ENCODE assay signal across 1 cellular context in the genomic region with DNA sequence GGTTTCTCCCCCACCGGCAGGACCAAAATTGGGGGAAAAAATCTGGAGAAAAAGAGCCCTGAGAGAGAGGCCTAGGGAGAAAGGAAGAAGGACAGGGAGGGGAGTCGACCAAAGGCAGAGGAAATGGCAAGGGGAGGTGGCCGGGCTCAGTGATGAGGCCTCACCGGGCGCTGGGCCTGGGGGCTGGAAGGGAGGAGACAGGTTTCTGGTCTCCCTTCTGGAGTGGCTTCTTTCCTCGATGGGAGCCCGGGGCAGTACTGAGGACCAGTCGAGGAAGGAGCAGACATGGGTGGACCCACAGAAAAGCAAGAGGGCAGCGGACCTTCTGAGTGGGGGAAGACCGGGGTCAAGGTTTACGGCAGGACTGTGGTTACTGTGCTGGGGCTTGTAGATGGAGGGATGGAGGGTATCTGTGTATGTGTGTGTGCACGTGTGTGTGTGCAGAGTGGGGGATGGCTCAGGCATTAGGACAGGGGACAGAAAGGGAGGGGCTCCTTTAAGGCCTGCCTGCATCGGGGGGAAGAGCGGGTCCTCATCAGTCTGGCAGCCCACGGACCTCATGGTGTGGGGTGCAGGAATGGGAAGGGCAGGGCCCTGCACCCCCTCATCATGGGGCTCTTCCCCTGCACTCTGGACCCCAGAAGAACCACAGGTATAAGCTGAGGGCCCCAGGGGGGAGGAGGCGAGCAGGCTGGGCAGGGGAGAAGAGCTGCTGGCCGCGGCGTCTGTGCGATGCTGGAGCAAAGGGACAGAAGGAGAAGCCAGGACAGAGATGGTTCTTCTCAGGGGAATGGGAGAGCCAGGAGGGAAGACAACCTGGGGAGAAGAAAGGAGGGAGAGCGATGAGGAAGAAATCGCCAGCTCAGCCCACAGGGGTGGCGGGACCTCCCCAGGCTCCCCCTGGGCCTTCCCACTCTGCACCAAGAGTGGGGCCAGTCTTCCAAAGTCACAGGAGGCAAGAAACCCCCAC.
TF ChIP-seq lines count a peak whose summit lies in the region.

No MANE protein-coding gene starts in this region.

TF ChIP-seq in H1, 55 proteins besides CTCF, POLR2A, EP300 and RAD21:
- no peak for TF ChIP-seq SP2 (IDR thresholded peaks at IDR 0.05; ENCODE audit: low read length)
- no peak for TF ChIP-seq KDM4A (IDR thresholded peaks at IDR 0.05; ENCODE audit: low read depth, low read length, severe bottlenecking)
- TF ChIP-seq MAFK (IDR thresholded peaks at IDR 0.05; ENCODE audit: low read depth, low read length) = no peak
- no peak for TF ChIP-seq NRF1 (IDR thresholded peaks at IDR 0.05; ENCODE audit: low read depth, low read length)
- TF ChIP-seq POLR2AphosphoS5 (IDR thresholded peaks at IDR 0.05; ENCODE audit: low read depth, low read length) = no peak; the same call in 1 of the 2 replicates
- no peak for TF ChIP-seq CBX8 (IDR thresholded peaks at IDR 0.05; ENCODE audit: borderline replicate concordance, low read depth, low read length)
- no peak for TF ChIP-seq BACH1 (IDR thresholded peaks at IDR 0.05; ENCODE audit: low read length)
- no peak for TF ChIP-seq GABPA (IDR thresholded peaks at IDR 0.05; ENCODE audit: borderline replicate concordance, insufficient read depth, low read length)
- no peak for TF ChIP-seq KDM5A (IDR thresholded peaks at IDR 0.05; ENCODE audit: low read length)
- no peak for TF ChIP-seq YY1 (IDR thresholded peaks at IDR 0.05; ENCODE audit: low read depth, low read length)
- TF ChIP-seq SIN3A (conservative IDR thresholded peaks at IDR 0.05 in 1 of 2, IDR thresholded peaks at IDR 0.05 in 1 of 2; ENCODE audit: low read depth in 1 of 2, low read length in 2 of 2) = no peak
- TF ChIP-seq CREB1 (IDR thresholded peaks at IDR 0.05) = no peak
- TF ChIP-seq ASH2L (IDR thresholded peaks at IDR 0.05; ENCODE audit: low read length) = no peak
- TF ChIP-seq ZNF274 (IDR thresholded peaks at IDR 0.05; ENCODE audit: borderline replicate concordance, extremely low read depth, low read length) = no peak
- TF ChIP-seq, protein P1, sequence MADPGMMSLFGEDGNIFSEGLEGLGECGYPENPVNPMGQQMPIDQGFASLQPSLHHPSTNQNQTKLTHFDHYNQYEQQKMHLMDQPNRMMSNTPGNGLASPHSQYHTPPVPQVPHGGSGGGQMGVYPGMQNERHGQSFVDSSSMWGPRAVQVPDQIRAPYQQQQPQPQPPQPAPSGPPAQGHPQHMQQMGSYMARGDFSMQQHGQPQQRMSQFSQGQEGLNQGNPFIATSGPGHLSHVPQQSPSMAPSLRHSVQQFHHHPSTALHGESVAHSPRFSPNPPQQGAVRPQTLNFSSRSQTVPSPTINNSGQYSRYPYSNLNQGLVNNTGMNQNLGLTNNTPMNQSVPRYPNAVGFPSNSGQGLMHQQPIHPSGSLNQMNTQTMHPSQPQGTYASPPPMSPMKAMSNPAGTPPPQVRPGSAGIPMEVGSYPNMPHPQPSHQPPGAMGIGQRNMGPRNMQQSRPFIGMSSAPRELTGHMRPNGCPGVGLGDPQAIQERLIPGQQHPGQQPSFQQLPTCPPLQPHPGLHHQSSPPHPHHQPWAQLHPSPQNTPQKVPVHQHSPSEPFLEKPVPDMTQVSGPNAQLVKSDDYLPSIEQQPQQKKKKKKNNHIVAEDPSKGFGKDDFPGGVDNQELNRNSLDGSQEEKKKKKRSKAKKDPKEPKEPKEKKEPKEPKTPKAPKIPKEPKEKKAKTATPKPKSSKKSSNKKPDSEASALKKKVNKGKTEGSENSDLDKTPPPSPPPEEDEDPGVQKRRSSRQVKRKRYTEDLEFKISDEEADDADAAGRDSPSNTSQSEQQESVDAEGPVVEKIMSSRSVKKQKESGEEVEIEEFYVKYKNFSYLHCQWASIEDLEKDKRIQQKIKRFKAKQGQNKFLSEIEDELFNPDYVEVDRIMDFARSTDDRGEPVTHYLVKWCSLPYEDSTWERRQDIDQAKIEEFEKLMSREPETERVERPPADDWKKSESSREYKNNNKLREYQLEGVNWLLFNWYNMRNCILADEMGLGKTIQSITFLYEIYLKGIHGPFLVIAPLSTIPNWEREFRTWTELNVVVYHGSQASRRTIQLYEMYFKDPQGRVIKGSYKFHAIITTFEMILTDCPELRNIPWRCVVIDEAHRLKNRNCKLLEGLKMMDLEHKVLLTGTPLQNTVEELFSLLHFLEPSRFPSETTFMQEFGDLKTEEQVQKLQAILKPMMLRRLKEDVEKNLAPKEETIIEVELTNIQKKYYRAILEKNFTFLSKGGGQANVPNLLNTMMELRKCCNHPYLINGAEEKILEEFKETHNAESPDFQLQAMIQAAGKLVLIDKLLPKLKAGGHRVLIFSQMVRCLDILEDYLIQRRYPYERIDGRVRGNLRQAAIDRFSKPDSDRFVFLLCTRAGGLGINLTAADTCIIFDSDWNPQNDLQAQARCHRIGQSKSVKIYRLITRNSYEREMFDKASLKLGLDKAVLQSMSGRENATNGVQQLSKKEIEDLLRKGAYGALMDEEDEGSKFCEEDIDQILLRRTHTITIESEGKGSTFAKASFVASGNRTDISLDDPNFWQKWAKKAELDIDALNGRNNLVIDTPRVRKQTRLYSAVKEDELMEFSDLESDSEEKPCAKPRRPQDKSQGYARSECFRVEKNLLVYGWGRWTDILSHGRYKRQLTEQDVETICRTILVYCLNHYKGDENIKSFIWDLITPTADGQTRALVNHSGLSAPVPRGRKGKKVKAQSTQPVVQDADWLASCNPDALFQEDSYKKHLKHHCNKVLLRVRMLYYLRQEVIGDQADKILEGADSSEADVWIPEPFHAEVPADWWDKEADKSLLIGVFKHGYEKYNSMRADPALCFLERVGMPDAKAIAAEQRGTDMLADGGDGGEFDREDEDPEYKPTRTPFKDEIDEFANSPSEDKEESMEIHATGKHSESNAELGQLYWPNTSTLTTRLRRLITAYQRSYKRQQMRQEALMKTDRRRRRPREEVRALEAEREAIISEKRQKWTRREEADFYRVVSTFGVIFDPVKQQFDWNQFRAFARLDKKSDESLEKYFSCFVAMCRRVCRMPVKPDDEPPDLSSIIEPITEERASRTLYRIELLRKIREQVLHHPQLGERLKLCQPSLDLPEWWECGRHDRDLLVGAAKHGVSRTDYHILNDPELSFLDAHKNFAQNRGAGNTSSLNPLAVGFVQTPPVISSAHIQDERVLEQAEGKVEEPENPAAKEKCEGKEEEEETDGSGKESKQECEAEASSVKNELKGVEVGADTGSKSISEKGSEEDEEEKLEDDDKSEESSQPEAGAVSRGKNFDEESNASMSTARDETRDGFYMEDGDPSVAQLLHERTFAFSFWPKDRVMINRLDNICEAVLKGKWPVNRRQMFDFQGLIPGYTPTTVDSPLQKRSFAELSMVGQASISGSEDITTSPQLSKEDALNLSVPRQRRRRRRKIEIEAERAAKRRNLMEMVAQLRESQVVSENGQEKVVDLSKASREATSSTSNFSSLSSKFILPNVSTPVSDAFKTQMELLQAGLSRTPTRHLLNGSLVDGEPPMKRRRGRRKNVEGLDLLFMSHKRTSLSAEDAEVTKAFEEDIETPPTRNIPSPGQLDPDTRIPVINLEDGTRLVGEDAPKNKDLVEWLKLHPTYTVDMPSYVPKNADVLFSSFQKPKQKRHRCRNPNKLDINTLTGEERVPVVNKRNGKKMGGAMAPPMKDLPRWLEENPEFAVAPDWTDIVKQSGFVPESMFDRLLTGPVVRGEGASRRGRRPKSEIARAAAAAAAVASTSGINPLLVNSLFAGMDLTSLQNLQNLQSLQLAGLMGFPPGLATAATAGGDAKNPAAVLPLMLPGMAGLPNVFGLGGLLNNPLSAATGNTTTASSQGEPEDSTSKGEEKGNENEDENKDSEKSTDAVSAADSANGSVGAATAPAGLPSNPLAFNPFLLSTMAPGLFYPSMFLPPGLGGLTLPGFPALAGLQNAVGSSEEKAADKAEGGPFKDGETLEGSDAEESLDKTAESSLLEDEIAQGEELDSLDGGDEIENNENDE (IDR thresholded peaks at IDR 0.05; ENCODE audit: insufficient replicate concordance, low read length) = no peak
- no peak for TF ChIP-seq JUN (IDR thresholded peaks at IDR 0.05; ENCODE audit: low read depth, low read length)
- TF ChIP-seq SUZ12 (IDR thresholded peaks at IDR 0.05; ENCODE audit: low read length) = no peak
- TF ChIP-seq KDM1A (IDR thresholded peaks at IDR 0.05; ENCODE audit: borderline replicate concordance, low read length) = no peak
- no peak for TF ChIP-seq EZH2 (IDR thresholded peaks at IDR 0.05; ENCODE audit: low read depth, low read length, severe bottlenecking)
- no peak for TF ChIP-seq TCF12 (IDR thresholded peaks at IDR 0.05; ENCODE audit: low read depth, low read length)
